In genomic region chr6:18076231-18076630, GRCh38 we compare ENCODE assay signal across 27 cellular contexts.
DNase-seq lines count a peak whose midpoint lies in the region.
"Had no signal": no experiment of that assay in that cellular context is flagged by ENCODE, and none has a peak within 500 bp of the region (broad histone marks: within the 10 kb centered on the region; RNA-seq: fewer than 3 reads in every experiment).

No MANE protein-coding gene starts in this region.

- no peaks in the 10 kb centered on the region for H3K36me3 ChIP-seq in adipocyte (ENCODE audit: control insufficient read depth, insufficient read depth, low read length, severe bottlenecking)
- H3K36me3 ChIP-seq: BE2C had no signal

- H3K27me3 ChIP-seq in adipocyte (replicated peaks; ENCODE audit: control insufficient read depth, insufficient read depth, low read length), result no peaks in the 10 kb centered on the region
- H3K27me3 ChIP-seq: BE2C had no signal

- no peaks in the 10 kb centered on the region for H3K4me1 ChIP-seq in adipocyte (ENCODE audit: control insufficient read depth, insufficient read depth, low read length)
- H3K4me1 ChIP-seq: BE2C had no signal

- DNase-seq in AG08395 (ENCODE audit: low spot score) (peak; percentile 60), GM03348 (ENCODE audit: low spot score) (peak; percentile 59), adipocyte (ENCODE audit: low read depth) (peak; percentile 37), fibroblast of the conjunctiva (ENCODE audit: low read depth) (peak; percentile 3), NCI-H524 treated with DMSO at 0.1 percent for 48 hours (lab: John Stamatoyannopoulos, UW) (no peak), RPMI8226 (no peak), HUDEP-2 (lab: John Stamatoyannopoulos, UW; ENCODE audit: unreplicated experiment in 76 of 76) (no peak)
- DNase-seq: 8988T; ACHN; BE2C; Calu3; CD8-positive, alpha-beta memory T cell; DMS153; DND-41; H7; KBM-7; MV-4-11; NCI-H1105; NCI-H146; NCI-H1930; NCI-H2107; NCI-H446; NCI-H526; NCI-H82; NK-92 treated with Interleukin-12 subunit alpha and Interleukin-12 subunit beta, amount 100 ng/mL, for 24 hours; PC-9; SHP77 had no signal

- H3K9ac ChIP-seq in adipocyte (ENCODE audit: low read length), result no peak overlapping the region

- no peak overlapping the region for H3K4me3 ChIP-seq in adipocyte (ENCODE audit: low read length)
- H3K4me3 ChIP-seq: PC-9 had no signal

- H3K9me3 ChIP-seq in adipocyte (ENCODE audit: control insufficient read depth, low read length), result no peaks in the 10 kb centered on the region
- H3K9me3 ChIP-seq: BE2C had no signal

Comparison
In these comparisons a context has a peak if more than half of its experiments do, and no peak if none do; other contexts are left out.
1. DNase-seq: peak in AG08395 (single experiment), GM03348 (single experiment), adipocyte (single experiment) and fibroblast of the conjunctiva (single experiment); none in NCI-H524 treated with DMSO at 0.1 percent for 48 hours (single experiment), RPMI8226 (single experiment) and HUDEP-2 (0 of 76).